In the genomic region with DNA sequence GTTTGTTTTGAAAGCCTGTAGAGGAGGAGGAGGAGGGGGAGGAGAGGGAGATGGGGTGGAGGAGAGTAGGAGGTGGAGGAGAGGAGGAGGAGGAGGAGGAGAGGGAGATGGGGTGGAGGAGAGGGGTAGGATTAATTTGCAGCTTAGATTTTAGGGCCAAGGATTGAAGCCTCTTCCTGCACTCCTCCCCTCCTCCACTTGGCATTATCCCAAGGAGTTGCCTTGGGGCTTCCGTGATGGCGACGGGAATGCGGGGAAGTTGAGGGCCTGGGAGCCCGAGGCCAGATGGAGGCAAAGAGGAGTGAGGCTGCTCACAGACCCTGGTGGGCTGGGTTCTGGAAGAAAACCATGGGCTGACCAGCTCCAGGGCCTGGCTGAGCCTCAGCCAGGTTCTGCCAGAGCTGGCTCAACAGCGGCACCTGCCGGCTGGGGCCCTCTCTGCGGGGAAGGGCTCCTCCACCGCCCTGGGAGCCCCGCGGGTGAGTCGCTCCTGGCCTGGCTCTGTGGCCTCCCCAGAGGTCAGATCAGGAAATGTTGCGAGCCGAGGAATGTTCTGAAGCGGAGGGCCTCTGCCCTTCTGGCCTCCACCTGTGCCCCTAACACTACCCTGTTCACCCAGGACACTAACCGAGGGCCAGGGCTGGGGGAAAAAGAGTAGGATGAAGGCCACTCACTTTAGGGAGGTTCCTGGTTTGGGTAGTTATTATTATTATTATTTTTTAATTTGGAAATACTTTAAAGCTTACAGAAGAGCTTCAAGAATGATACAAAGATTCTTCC, we compare ENCODE assay signal across 1 cellular context.
A peak's percentile ranks its signal among the peaks of the same experiment; 100 is the strongest.
TF ChIP-seq lines count a peak whose summit lies in the region.

No MANE protein-coding gene starts in this region.

TF ChIP-seq in HEK293, 187 proteins besides CTCF, POLR2A, EP300 and RAD21 (continued from another document and continues in another):
- TF ChIP-seq, protein P1, sequence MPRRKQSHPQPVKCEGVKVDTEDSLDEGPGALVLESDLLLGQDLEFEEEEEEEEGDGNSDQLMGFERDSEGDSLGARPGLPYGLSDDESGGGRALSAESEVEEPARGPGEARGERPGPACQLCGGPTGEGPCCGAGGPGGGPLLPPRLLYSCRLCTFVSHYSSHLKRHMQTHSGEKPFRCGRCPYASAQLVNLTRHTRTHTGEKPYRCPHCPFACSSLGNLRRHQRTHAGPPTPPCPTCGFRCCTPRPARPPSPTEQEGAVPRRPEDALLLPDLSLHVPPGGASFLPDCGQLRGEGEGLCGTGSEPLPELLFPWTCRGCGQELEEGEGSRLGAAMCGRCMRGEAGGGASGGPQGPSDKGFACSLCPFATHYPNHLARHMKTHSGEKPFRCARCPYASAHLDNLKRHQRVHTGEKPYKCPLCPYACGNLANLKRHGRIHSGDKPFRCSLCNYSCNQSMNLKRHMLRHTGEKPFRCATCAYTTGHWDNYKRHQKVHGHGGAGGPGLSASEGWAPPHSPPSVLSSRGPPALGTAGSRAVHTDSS (tag by site-specific recombination; IDR thresholded peaks at IDR 0.05), result no peak; the same call in 1 of the 2 replicates
- TF ChIP-seq ZFP69B (tag by site-specific recombination; IDR thresholded peaks at IDR 0.05) (no peak), SALL2 (tag by site-specific recombination; IDR thresholded peaks at IDR 0.05; ENCODE audit: borderline replicate concordance) (no peak), WT1 (tag by site-specific recombination; IDR thresholded peaks at IDR 0.05) (0 out of 2 replicates have a peak, but pooled peaks have one; percentile 51), ZNF292 (tag by site-specific recombination; IDR thresholded peaks at IDR 0.05; ENCODE audit: borderline replicate concordance, low read depth) (no peak), ZNF426 (tag by site-specific recombination; IDR thresholded peaks at IDR 0.05) (no peak), REPIN1 (tag by site-specific recombination; IDR thresholded peaks at IDR 0.05; ENCODE audit: low read depth) (peak; percentile 51; the same call in 1 of the 2 replicates), ZNF140 (tag by site-specific recombination; IDR thresholded peaks at IDR 0.05) (no peak), ZNF596 (tag by site-specific recombination; IDR thresholded peaks at IDR 0.05) (no peak), ZNF10 (tag by site-specific recombination; IDR thresholded peaks at IDR 0.05) (0 out of 2 replicates have a peak, but pooled peaks have one; percentile 10), TRIM28 (IDR thresholded peaks at IDR 0.05; ENCODE audit: borderline replicate concordance, low read length) (peak; percentile 52; the same call in 1 of the 2 replicates), ZNF473 (tag by site-specific recombination; IDR thresholded peaks at IDR 0.05) (no peak), ZNF114 (tag by site-specific recombination; IDR thresholded peaks at IDR 0.05) (no peak), ZNF610 (tag by site-specific recombination; IDR thresholded peaks at IDR 0.05; ENCODE audit: borderline replicate concordance) (0 out of 2 replicates have a peak, but pooled peaks have one; percentile 34), ZNF239 (tag by site-specific recombination; IDR thresholded peaks at IDR 0.05) (no peak), ZNF843 (tag by site-specific recombination; IDR thresholded peaks at IDR 0.05) (peak; percentile 26; the same call in 1 of the 2 replicates), SCRT1 (tag by site-specific recombination; IDR thresholded peaks at IDR 0.05; ENCODE audit: borderline replicate concordance) (no peak), ZNF302 (tag by site-specific recombination; IDR thresholded peaks at IDR 0.05; ENCODE audit: low read depth) (no peak), ZEB2 (tag by site-specific recombination; IDR thresholded peaks at IDR 0.05) (peak; percentile 55; the same call in 1 of the 2 replicates), ZNF514 (tag by site-specific recombination; IDR thresholded peaks at IDR 0.05) (no peak), ZNF76 (tag by site-specific recombination; IDR thresholded peaks at IDR 0.05; ENCODE audit: borderline replicate concordance, low read depth) (peak; percentile 32), ZFP3 (tag by site-specific recombination; IDR thresholded peaks at IDR 0.05; ENCODE audit: low read depth) (peak; percentile 46; the same call in 1 of the 2 replicates), ZNF660 (tag by site-specific recombination; IDR thresholded peaks at IDR 0.05) (peak; percentile 70; the same call in 1 of the 2 replicates), ZNF670 (tag by site-specific recombination; IDR thresholded peaks at IDR 0.05; ENCODE audit: low read depth) (no peak), ZNF658 (tag by site-specific recombination; IDR thresholded peaks at IDR 0.05) (no peak)
- TF ChIP-seq, protein P2, sequence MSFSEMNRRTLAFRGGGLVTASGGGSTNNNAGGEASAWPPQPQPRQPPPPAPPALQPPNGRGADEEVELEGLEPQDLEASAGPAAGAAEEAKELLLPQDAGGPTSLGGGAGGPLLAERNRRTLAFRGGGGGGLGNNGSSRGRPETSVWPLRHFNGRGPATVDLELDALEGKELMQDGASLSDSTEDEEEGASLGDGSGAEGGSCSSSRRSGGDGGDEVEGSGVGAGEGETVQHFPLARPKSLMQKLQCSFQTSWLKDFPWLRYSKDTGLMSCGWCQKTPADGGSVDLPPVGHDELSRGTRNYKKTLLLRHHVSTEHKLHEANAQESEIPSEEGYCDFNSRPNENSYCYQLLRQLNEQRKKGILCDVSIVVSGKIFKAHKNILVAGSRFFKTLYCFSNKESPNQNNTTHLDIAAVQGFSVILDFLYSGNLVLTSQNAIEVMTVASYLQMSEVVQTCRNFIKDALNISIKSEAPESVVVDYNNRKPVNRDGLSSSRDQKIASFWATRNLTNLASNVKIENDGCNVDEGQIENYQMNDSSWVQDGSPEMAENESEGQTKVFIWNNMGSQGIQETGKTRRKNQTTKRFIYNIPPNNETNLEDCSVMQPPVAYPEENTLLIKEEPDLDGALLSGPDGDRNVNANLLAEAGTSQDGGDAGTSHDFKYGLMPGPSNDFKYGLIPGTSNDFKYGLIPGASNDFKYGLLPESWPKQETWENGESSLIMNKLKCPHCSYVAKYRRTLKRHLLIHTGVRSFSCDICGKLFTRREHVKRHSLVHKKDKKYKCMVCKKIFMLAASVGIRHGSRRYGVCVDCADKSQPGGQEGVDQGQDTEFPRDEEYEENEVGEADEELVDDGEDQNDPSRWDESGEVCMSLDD (tag by site-specific recombination; IDR thresholded peaks at IDR 0.05), result 0 out of 2 replicates have a peak, but pooled peaks have one; percentile 43
- TF ChIP-seq, protein P3, sequence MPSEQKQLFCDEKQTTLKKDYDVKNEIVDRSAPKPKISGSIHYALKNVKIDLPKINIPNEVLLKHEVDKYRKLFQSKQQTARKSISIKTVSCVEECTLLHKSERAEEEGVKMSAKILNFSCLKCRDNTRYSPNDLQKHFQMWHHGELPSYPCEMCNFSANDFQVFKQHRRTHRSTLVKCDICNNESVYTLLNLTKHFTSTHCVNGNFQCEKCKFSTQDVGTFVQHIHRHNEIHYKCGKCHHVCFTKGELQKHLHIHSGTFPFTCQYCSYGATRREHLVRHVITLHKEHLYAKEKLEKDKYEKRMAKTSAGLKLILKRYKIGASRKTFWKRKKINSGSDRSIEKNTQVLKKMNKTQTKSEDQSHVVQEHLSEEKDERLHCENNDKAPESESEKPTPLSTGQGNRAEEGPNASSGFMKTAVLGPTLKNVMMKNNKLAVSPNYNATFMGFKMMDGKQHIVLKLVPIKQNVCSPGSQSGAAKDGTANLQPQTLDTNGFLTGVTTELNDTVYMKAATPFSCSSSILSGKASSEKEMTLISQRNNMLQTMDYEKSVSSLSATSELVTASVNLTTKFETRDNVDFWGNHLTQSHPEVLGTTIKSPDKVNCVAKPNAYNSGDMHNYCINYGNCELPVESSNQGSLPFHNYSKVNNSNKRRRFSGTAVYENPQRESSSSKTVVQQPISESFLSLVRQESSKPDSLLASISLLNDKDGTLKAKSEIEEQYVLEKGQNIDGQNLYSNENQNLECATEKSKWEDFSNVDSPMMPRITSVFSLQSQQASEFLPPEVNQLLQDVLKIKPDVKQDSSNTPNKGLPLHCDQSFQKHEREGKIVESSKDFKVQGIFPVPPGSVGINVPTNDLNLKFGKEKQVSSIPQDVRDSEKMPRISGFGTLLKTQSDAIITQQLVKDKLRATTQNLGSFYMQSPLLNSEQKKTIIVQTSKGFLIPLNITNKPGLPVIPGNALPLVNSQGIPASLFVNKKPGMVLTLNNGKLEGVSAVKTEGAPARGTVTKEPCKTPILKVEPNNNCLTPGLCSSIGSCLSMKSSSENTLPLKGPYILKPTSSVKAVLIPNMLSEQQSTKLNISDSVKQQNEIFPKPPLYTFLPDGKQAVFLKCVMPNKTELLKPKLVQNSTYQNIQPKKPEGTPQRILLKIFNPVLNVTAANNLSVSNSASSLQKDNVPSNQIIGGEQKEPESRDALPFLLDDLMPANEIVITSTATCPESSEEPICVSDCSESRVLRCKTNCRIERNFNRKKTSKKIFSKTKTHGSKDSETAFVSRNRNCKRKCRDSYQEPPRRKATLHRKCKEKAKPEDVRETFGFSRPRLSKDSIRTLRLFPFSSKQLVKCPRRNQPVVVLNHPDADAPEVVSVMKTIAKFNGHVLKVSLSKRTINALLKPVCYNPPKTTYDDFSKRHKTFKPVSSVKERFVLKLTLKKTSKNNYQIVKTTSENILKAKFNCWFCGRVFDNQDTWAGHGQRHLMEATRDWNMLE (tag by site-specific recombination; conservative IDR thresholded peaks at IDR 0.05; ENCODE audit: low read depth), result peak; percentile 9; the same call in 1 of the 2 replicates
- TF ChIP-seq, protein P4, sequence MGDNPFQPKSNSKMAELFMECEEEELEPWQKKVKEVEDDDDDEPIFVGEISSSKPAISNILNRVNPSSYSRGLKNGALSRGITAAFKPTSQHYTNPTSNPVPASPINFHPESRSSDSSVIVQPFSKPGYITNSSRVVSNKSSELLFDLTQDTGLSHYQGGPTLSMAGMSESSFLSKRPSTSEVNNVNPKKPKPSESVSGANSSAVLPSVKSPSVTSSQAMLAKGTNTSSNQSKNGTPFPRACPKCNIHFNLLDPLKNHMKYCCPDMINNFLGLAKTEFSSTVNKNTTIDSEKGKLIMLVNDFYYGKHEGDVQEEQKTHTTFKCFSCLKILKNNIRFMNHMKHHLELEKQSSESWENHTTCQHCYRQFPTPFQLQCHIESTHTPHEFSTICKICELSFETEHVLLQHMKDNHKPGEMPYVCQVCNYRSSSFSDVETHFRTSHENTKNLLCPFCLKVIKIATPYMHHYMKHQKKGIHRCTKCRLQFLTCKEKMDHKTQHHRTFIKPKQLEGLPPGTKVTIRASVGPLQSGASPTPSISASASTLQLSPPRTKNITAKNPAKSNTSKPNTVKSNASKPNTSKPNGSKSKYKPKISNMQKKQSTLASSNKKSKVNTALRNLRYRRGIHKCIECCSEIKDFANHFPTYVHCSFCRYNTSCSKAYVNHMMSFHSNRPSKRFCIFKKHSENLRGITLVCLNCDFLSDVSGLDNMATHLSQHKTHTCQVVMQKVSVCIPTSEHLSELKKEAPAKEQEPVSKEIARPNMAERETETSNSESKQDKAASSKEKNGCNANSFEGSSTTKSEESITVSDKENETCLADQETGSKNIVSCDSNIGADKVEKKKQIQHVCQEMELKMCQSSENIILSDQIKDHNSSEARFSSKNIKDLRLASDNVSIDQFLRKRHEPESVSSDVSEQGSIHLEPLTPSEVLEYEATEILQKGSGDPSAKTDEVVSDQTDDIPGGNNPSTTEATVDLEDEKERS (tag by site-specific recombination; IDR thresholded peaks at IDR 0.05), result no peak
- TF ChIP-seq, protein P5, sequence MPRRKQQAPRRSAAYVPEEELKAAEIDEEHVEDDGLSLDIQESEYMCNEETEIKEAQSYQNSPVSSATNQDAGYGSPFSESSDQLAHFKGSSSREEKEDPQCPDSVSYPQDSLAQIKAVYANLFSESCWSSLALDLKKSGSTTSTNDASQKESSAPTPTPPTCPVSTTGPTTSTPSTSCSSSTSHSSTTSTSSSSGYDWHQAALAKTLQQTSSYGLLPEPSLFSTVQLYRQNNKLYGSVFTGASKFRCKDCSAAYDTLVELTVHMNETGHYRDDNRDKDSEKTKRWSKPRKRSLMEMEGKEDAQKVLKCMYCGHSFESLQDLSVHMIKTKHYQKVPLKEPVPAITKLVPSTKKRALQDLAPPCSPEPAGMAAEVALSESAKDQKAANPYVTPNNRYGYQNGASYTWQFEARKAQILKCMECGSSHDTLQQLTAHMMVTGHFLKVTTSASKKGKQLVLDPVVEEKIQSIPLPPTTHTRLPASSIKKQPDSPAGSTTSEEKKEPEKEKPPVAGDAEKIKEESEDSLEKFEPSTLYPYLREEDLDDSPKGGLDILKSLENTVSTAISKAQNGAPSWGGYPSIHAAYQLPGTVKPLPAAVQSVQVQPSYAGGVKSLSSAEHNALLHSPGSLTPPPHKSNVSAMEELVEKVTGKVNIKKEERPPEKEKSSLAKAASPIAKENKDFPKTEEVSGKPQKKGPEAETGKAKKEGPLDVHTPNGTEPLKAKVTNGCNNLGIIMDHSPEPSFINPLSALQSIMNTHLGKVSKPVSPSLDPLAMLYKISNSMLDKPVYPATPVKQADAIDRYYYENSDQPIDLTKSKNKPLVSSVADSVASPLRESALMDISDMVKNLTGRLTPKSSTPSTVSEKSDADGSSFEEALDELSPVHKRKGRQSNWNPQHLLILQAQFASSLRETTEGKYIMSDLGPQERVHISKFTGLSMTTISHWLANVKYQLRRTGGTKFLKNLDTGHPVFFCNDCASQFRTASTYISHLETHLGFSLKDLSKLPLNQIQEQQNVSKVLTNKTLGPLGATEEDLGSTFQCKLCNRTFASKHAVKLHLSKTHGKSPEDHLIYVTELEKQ (tag by site-specific recombination; IDR thresholded peaks at IDR 0.05; ENCODE audit: borderline replicate concordance), result no peak
- TF ChIP-seq, protein P6, sequence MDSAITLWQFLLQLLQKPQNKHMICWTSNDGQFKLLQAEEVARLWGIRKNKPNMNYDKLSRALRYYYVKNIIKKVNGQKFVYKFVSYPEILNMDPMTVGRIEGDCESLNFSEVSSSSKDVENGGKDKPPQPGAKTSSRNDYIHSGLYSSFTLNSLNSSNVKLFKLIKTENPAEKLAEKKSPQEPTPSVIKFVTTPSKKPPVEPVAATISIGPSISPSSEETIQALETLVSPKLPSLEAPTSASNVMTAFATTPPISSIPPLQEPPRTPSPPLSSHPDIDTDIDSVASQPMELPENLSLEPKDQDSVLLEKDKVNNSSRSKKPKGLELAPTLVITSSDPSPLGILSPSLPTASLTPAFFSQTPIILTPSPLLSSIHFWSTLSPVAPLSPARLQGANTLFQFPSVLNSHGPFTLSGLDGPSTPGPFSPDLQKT (IDR thresholded peaks at IDR 0.05; ENCODE audit: borderline replicate concordance, low read depth, low read length), result no peak
- TF ChIP-seq, protein P7, sequence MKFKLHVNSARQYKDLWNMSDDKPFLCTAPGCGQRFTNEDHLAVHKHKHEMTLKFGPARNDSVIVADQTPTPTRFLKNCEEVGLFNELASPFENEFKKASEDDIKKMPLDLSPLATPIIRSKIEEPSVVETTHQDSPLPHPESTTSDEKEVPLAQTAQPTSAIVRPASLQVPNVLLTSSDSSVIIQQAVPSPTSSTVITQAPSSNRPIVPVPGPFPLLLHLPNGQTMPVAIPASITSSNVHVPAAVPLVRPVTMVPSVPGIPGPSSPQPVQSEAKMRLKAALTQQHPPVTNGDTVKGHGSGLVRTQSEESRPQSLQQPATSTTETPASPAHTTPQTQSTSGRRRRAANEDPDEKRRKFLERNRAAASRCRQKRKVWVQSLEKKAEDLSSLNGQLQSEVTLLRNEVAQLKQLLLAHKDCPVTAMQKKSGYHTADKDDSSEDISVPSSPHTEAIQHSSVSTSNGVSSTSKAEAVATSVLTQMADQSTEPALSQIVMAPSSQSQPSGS (tag by site-specific recombination; IDR thresholded peaks at IDR 0.05; ENCODE audit: low read depth), result no peak
